1 cellular context compared by ENCODE assay signal in genomic region chr11:18792827-18793226, GRCh38.
A peak's percentile ranks its signal among the peaks of the same experiment; 100 is the strongest.
TF ChIP-seq lines count a peak whose summit lies in the region.

No MANE protein-coding gene starts in this region.

TF ChIP-seq in WTC11, 78 proteins besides CTCF, POLR2A, EP300 and RAD21 (continued from another document):
- TF ChIP-seq ZNF121 (CRISPR knock-in tag; IDR thresholded peaks at IDR 0.05) = peak; percentile 23; the same call in 1 of the 2 replicates
- TF ChIP-seq, protein P1, sequence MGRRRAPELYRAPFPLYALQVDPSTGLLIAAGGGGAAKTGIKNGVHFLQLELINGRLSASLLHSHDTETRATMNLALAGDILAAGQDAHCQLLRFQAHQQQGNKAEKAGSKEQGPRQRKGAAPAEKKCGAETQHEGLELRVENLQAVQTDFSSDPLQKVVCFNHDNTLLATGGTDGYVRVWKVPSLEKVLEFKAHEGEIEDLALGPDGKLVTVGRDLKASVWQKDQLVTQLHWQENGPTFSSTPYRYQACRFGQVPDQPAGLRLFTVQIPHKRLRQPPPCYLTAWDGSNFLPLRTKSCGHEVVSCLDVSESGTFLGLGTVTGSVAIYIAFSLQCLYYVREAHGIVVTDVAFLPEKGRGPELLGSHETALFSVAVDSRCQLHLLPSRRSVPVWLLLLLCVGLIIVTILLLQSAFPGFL (CRISPR knock-in tag; IDR thresholded peaks at IDR 0.05; ENCODE audit: borderline replicate concordance) = no peak
